In the genomic region with DNA sequence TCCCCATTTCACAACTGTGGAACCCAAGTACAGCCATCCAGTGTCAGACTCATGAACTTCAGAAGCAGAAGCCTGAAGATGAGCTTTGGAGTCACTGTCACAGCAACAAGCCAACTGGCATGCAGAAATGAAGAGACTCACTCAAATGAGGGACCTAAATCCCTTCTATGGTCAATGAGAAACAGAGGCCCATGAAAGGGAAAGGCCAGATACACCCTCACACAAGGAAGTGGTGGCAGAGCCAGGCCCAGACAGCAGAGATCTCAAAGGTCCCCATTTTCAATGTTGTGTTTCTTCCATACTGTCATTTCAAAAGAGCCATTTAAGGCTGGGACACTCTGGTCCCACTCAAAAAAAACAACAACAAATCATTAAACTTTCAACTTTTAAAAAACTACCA, we compare ENCODE assay signal across 11 cellular contexts.
DNase-seq lines count a peak whose midpoint lies in the region; TF ChIP-seq lines count a peak whose summit lies in the region.
"Had no signal": no experiment of that assay in that cellular context is flagged by ENCODE, and none has a peak within 500 bp of the region (broad histone marks: within the 10 kb centered on the region; RNA-seq: fewer than 3 reads in every experiment).

No MANE protein-coding gene starts in this region.

- no peaks in the 10 kb centered on the region for H3K36me3 ChIP-seq in SJCRH30
- no peaks in the 10 kb centered on the region for H3K36me3 ChIP-seq in hepatocyte (replicated peaks; ENCODE audit: insufficient read depth, low read depth)
- H3K36me3 ChIP-seq in sigmoid colon = no peaks in the 10 kb centered on the region

- intact Hi-C loops in sigmoid colon (cut with DNase I) = no loop called here

- H3K27ac ChIP-seq in SJCRH30 (peak overlapping the region; percentile 92), hepatocyte (peak overlapping the region; percentile 13), sigmoid colon (peak overlapping the region in 3 of 4 donors; percentile 25 to 34 (median 28))

- no peak overlapping the region for H3K4me3 ChIP-seq in SJCRH30
- no peak overlapping the region for H3K4me3 ChIP-seq in hepatocyte
- H3K4me3 ChIP-seq in sigmoid colon = no peak overlapping the region
- H3K4me3 ChIP-seq: GM23338 had no signal

- H3K27me3 ChIP-seq in SJCRH30 = no peaks in the 10 kb centered on the region
- no peaks in the 10 kb centered on the region for H3K27me3 ChIP-seq in hepatocyte
- H3K27me3 ChIP-seq in sigmoid colon = no peaks in the 10 kb centered on the region

- H2AFZ ChIP-seq in hepatocyte = no peak overlapping the region
- H2AFZ ChIP-seq: GM23338 had no signal

- DNase-seq in SJCRH30 (no peak), hepatocyte (ENCODE audit: low spot score) (no peak), sigmoid colon (no peak), hepatic stellate cell (ENCODE audit: low spot score) (no peak), NCI-H526 treated with DMSO at 0.1 percent for 48 hours (lab: John Stamatoyannopoulos, UW) (no peak), NCI-H1694 treated with DMSO at 0.1 percent for 48 hours (lab: John Stamatoyannopoulos, UW) (no peak)
- DNase-seq: CD8-positive, alpha-beta memory T cell; DMS53; GF-D8; H9 had no signal

- peaks cover 52% of the 10 kb centered on the region for H3K4me1 ChIP-seq in SJCRH30
- peaks cover 24% of the 10 kb centered on the region for H3K4me1 ChIP-seq in hepatocyte (ENCODE audit: insufficient read depth)
- peaks cover 0 to 71% (median 47%) of the 10 kb centered on the region in 4 donors for H3K4me1 ChIP-seq in sigmoid colon

- TF ChIP-seq EP300 in sigmoid colon (IDR thresholded peaks at IDR 0.05) = no peak

- TF ChIP-seq POLR2A in sigmoid colon (IDR thresholded peaks at IDR 0.05) = no peak

- no peaks in the 10 kb centered on the region for H3K9me3 ChIP-seq in SJCRH30 (replicated peaks)
- no peaks in the 10 kb centered on the region for H3K9me3 ChIP-seq in hepatocyte (ENCODE audit: low read depth)
- H3K9me3 ChIP-seq in sigmoid colon = no peaks in the 10 kb centered on the region

- no peak overlapping the region for H3K4me2 ChIP-seq in hepatocyte
- H3K4me2 ChIP-seq: GM23338 had no signal

- TF ChIP-seq CTCF in hepatocyte (IDR thresholded peaks at IDR 0.05; ENCODE audit: poor library complexity) = no peak
- no peak for TF ChIP-seq CTCF in sigmoid colon (IDR thresholded peaks at IDR 0.05)

- no peaks in the 10 kb centered on the region for H4K20me1 ChIP-seq in hepatocyte (ENCODE audit: insufficient read depth, poor library complexity, severe bottlenecking)

- H3K9me2 ChIP-seq in hepatocyte (replicated peaks; ENCODE audit: insufficient read depth) = no peaks in the 10 kb centered on the region

- peaks cover 3% of the 10 kb centered on the region for H3K79me2 ChIP-seq in hepatocyte

Comparison
In these comparisons a context has a peak if more than half of its experiments do, and no peak if none do; other contexts are left out.
1. H3K27ac ChIP-seq: peak in every context shown above with its lines; median percentile 92 in SJCRH30; 28 in sigmoid colon; 13 in hepatocyte.